In the genomic region with DNA sequence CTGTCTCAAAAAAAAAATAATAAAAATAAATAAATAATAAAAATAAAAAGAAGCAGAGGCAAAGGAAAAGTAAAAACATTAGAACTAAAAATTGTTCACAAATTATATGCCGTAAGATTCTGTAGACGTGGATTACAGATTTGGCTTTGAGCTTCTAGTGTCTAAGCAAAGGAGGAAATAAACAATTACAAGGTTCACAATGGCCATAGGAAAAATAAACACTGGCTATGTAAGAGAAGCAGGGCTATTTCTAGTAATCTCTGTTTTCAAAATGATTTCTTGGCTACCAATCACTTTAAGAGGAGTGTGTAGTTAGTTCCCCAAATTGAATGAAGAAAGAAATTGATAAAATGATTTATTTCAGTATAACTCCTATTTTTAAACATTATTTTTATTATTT, we compare ENCODE assay signal across 23 cellular contexts.
"Had no signal": no experiment of that assay in that cellular context is flagged by ENCODE, and none has a peak within 500 bp of the region (broad histone marks: within the 10 kb centered on the region; RNA-seq: fewer than 3 reads in every experiment).

No MANE protein-coding gene starts in this region.

- H3K4me3 Mint-ChIP-seq: natural killer cell treated with Interleukin-12 subunit alpha and Interleukin-12 subunit beta and Interleukin-15 and Interleukin-18, amount 100 ng/mL, for 72 hours; nephron progenitor cell; neural crest cell; stimulated activated effector memory CD8-positive, alpha-beta T cell treated with anti-CD3 and anti-CD28 coated beads, Interleukin-12 subunit alpha, Interleukin-12 subunit beta, amount 100 ng/mL, for 72 hours; stimulated activated naive B cell treated with anti-CD40 and anti-IgM and Interleukin-4, amounts not matched to agents 10 μg/mL and 1 μg/mL and 100 μg/mL, for 72 hours; stimulated activated naive CD8-positive, alpha-beta T cell treated with anti-CD3 and anti-CD28 coated beads, Interleukin-15, Interleukin-2, amounts not matched to agents 100 ng/mL and 50 ng/mL, for 24 hours had no signal

- H3K27me3 Mint-ChIP-seq: progenitor cell of endocrine pancreas; stimulated activated naive CD8-positive, alpha-beta T cell treated with anti-CD3 and anti-CD28 coated beads, Interleukin-15, Interleukin-2, amounts not matched to agents 100 ng/mL and 50 ng/mL, for 24 hours had no signal

- ATAC-seq: natural killer cell treated with Interleukin-12 subunit alpha and Interleukin-12 subunit beta and Interleukin-15 and Interleukin-18, amount 100 ng/mL, for 72 hours; psoas muscle; right cardiac atrium; right lobe of liver; stimulated activated effector memory CD8-positive, alpha-beta T cell treated with anti-CD3 and anti-CD28 coated beads, Interleukin-12 subunit alpha, Interleukin-12 subunit beta, amount 100 ng/mL, for 72 hours; stimulated activated naive B cell treated with anti-CD40 and anti-IgM and Interleukin-4, amounts not matched to agents 10 μg/mL and 1 μg/mL and 100 μg/mL, for 72 hours had no signal

- H3K27ac Mint-ChIP-seq: natural killer cell treated with Interleukin-12 subunit alpha and Interleukin-12 subunit beta and Interleukin-15 and Interleukin-18, amount 100 ng/mL, for 72 hours; nephron progenitor cell; progenitor cell of endocrine pancreas; stimulated activated effector memory CD8-positive, alpha-beta T cell treated with anti-CD3 and anti-CD28 coated beads, Interleukin-12 subunit alpha, Interleukin-12 subunit beta, amount 100 ng/mL, for 72 hours; stimulated activated naive B cell treated with anti-CD40 and anti-IgM and Interleukin-4, amounts not matched to agents 10 μg/mL and 1 μg/mL and 100 μg/mL, for 72 hours; stimulated activated naive CD8-positive, alpha-beta T cell treated with anti-CD3 and anti-CD28 coated beads, Interleukin-15, Interleukin-2, amounts not matched to agents 100 ng/mL and 50 ng/mL, for 24 hours had no signal

- H3K9me3 Mint-ChIP-seq: natural killer cell treated with Interleukin-12 subunit alpha and Interleukin-12 subunit beta and Interleukin-15 and Interleukin-18, amount 100 ng/mL, for 72 hours; nephron progenitor cell; neural crest cell; stimulated activated effector memory CD8-positive, alpha-beta T cell treated with anti-CD3 and anti-CD28 coated beads, Interleukin-12 subunit alpha, Interleukin-12 subunit beta, amount 100 ng/mL, for 72 hours; stimulated activated naive CD8-positive, alpha-beta T cell treated with anti-CD3 and anti-CD28 coated beads, Interleukin-15, Interleukin-2, amounts not matched to agents 100 ng/mL and 50 ng/mL, for 24 hours had no signal

- H3K36me3 Mint-ChIP-seq: natural killer cell treated with Interleukin-12 subunit alpha and Interleukin-12 subunit beta and Interleukin-15 and Interleukin-18, amount 100 ng/mL, for 72 hours; stimulated activated effector memory CD8-positive, alpha-beta T cell treated with anti-CD3 and anti-CD28 coated beads, Interleukin-12 subunit alpha, Interleukin-12 subunit beta, amount 100 ng/mL, for 72 hours had no signal

- H3K4me1 Mint-ChIP-seq: nephron progenitor cell; neural crest cell; stimulated activated effector memory CD8-positive, alpha-beta T cell treated with anti-CD3 and anti-CD28 coated beads, Interleukin-12 subunit alpha, Interleukin-12 subunit beta, amount 100 ng/mL, for 72 hours; stimulated activated naive B cell treated with anti-CD40 and anti-IgM and Interleukin-4, amounts not matched to agents 10 μg/mL and 1 μg/mL and 100 μg/mL, for 72 hours had no signal

- DNase-seq: nephron progenitor cell; nucleus accumbens; posterior cingulate gyrus; psoas muscle; right cardiac atrium; right lobe of liver; sigmoid colon; small intestine; stimulated activated CD4-positive, alpha-beta T cell treated with anti-CD3 and anti-CD28 coated beads, Interleukin-15, amount 100 ng/mL, for 24 hours; stimulated activated CD4-positive, alpha-beta T cell treated with anti-CD3 and anti-CD28 coated beads, Interleukin-2, amount 100 ng/mL, for 24 hours; stimulated activated CD4-positive, alpha-beta T cell treated with anti-CD3 and anti-CD28 coated beads, Interleukin-2, amount 100 ng/mL, for 48 hours; stimulated activated CD4-positive, alpha-beta T cell treated with anti-CD3 and anti-CD28 coated beads, Interleukin-4, amount 100 ng/mL, for 24 hours; stimulated activated naive B cell treated with anti-CD40 and anti-IgM and Interleukin-4, amounts not matched to agents 10 μg/mL and 1 μg/mL and 100 μg/mL, for 72 hours; stimulated activated naive CD4-positive, alpha-beta T cell treated with Interleukin-2 at 50 U/mL for 16 hours; stomach; thyroid gland; trophoblast cell; upper lobe of left lung had no signal
